ENCODE assay signal across 15 cellular contexts in the genomic region with DNA sequence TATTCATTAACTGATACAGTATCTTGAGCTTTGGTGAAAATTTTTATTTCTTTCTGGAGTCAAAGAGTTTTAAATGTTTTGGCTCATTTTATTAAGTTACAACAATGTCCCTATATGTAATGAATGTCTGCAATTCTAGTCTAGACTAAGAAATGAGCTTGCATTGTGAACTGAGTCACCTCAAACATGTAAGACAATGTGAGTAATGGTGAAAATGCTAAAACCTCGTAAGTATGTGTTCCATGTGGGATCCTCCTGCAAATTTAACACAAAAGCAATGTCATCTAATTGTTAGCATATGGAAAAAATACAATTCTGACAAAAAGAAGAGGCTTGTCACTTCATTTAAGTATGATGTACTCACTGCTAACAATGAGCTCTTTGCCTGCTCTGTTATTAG.
DNase-seq lines count a peak whose midpoint lies in the region; FAIRE-seq and TF ChIP-seq lines count a peak whose summit lies in the region.
"Had no signal": no experiment of that assay in that cellular context is flagged by ENCODE, and none has a peak within 500 bp of the region (broad histone marks: within the 10 kb centered on the region; RNA-seq: fewer than 3 reads in every experiment).

No MANE protein-coding gene starts in this region.

- no peaks in the 10 kb centered on the region for H3K27me3 Mint-ChIP-seq in astrocyte (ENCODE audit: low read depth, unreplicated experiment)
- H3K27me3 Mint-ChIP-seq: CD8-positive, alpha-beta memory T cell had no signal

- DNase-seq in ELR (ENCODE audit: low read depth) (peak; percentile 55), astrocyte (ENCODE audit: low read depth) (peak; percentile 86), fibroblast of pulmonary artery (ENCODE audit: low read depth) (peak; percentile 3), retinal pigment epithelial cell (ENCODE audit: low read depth) (peak; percentile 36), frontal cortex (ENCODE audit: low spot score in 2 of 2) (no peak), COR-L47 (lab: John Stamatoyannopoulos, UW) (no peak)
- no peak for DNase-seq in stimulated activated CD4-positive, alpha-beta T cell treated with anti-CD3 and anti-CD28 coated beads, Interleukin-1b, Interleukin-23, amount 100 ng/mL, for 48 hours
- no peak for DNase-seq in stimulated activated CD4-positive, alpha-beta T cell treated with anti-CD3 and anti-CD28 coated beads, Interleukin-4, amount 100 ng/mL, for 24 hours
- DNase-seq: CD8-positive, alpha-beta memory T cell; H9; NCI-H1930; NCI-H2171; NCI-H510A; SHP77 treated with DMSO at 0.1 percent for 48 hours had no signal

- no peaks in the 10 kb centered on the region for H3K27me3 ChIP-seq in astrocyte (ENCODE audit: insufficient read depth, low read length)

- H3K9me3 ChIP-seq in astrocyte (ENCODE audit: insufficient read depth, low read depth, low read length), result no peaks in the 10 kb centered on the region

- no peaks in the 10 kb centered on the region for H4K20me1 ChIP-seq in astrocyte (ENCODE audit: insufficient read depth, low read length)

- peaks cover 23% of the 10 kb centered on the region for H3K4me1 Mint-ChIP-seq in astrocyte (ENCODE audit: low read depth, unreplicated experiment)
- H3K4me1 Mint-ChIP-seq: CD8-positive, alpha-beta memory T cell; IgD-negative memory B cell had no signal

- no peaks in the 10 kb centered on the region for H3K36me3 Mint-ChIP-seq in astrocyte (ENCODE audit: low read depth, unreplicated experiment)
- H3K36me3 Mint-ChIP-seq: CD8-positive, alpha-beta memory T cell; IgD-negative memory B cell had no signal

- H3K79me2 ChIP-seq in astrocyte (ENCODE audit: insufficient read depth, low read length), result no peaks in the 10 kb centered on the region

- H3K9me3 Mint-ChIP-seq in astrocyte (ENCODE audit: unreplicated experiment), result no peaks in the 10 kb centered on the region
- H3K9me3 Mint-ChIP-seq: H9 had no signal

- H3K36me3 ChIP-seq in astrocyte (ENCODE audit: insufficient read depth, low read length), result no peaks in the 10 kb centered on the region

- no peak overlapping the region for H3K9ac ChIP-seq in astrocyte (ENCODE audit: low read length)

- H3K4me3 ChIP-seq in astrocyte (ENCODE audit: insufficient read depth, low read depth, low read length), result no peak overlapping the region
- H3K4me3 ChIP-seq in fibroblast of pulmonary artery (replicated peaks; ENCODE audit: low read depth, low read length), result no peak overlapping the region
- no peak overlapping the region for H3K4me3 ChIP-seq in retinal pigment epithelial cell (ENCODE audit: low read length)

- no peak overlapping the region for H3K4me3 Mint-ChIP-seq in astrocyte (ENCODE audit: unreplicated experiment)
- H3K4me3 Mint-ChIP-seq: CD8-positive, alpha-beta memory T cell; H9; IgD-negative memory B cell had no signal

- H3K4me2 ChIP-seq in astrocyte (ENCODE audit: low read length), result peak overlapping the region; percentile 29

- H3K27ac ChIP-seq in astrocyte (ENCODE audit: low read depth, low read length), result peak overlapping the region; percentile 31

- FAIRE-seq in astrocyte (lab: Jason Lieb, UNC) (no peak), frontal cortex (lab: Jason Lieb, UNC) (no peak)

- TF ChIP-seq CTCF in astrocyte (IDR thresholded peaks at IDR 0.05; ENCODE audit: insufficient read depth, low read depth, low read length) (no peak), fibroblast of pulmonary artery (IDR thresholded peaks at IDR 0.05; ENCODE audit: low read length, missing control alignments) (no peak), retinal pigment epithelial cell (conservative IDR thresholded peaks at IDR 0.05; ENCODE audit: low read depth, low read length) (no peak)

- peaks cover 6% of the 10 kb centered on the region for H3K4me1 ChIP-seq in astrocyte (ENCODE audit: insufficient read depth, low read length)

- H3K27ac Mint-ChIP-seq in astrocyte (ENCODE audit: unreplicated experiment), result peak overlapping the region; percentile 83
- H3K27ac Mint-ChIP-seq: CD8-positive, alpha-beta memory T cell; H9; IgD-negative memory B cell had no signal

- no peak overlapping the region for H2AFZ ChIP-seq in astrocyte (ENCODE audit: low read depth, low read length)

Comparison
In these comparisons a context has a peak if more than half of its experiments do, and no peak if none do; other contexts are left out.
1. DNase-seq: peak in ELR (single experiment), astrocyte (single experiment), fibroblast of pulmonary artery (single experiment) and retinal pigment epithelial cell (single experiment); none in stimulated activated CD4-positive, alpha-beta T cell treated with anti-CD3 and anti-CD28 coated beads, Interleukin-1b, Interleukin-23, amount 100 ng/mL, for 48 hours (single experiment), stimulated activated CD4-positive, alpha-beta T cell treated with anti-CD3 and anti-CD28 coated beads, Interleukin-4, amount 100 ng/mL, for 24 hours (single experiment), frontal cortex (0 of 2) and COR-L47 (single experiment).